In genomic region chr1:220691039-220691684, GRCh38 we compare ENCODE assay signal across 8 cellular contexts. TPM values are rescaled to one million over a fixed set of nuclear protein-coding genes. Genes with fewer than 3 reads are reported as not detected.
DNase-seq lines count a peak whose midpoint lies in the region; ATAC-seq and TF ChIP-seq lines count a peak whose summit lies in the region.

No MANE protein-coding gene starts in this region.

- peaks cover 16% of the 10 kb centered on the region for H3K27me3 Mint-ChIP-seq in activated CD8-positive, alpha-beta T cell treated with anti-CD3 and anti-CD28 coated beads for 36 hours
- H3K27me3 Mint-ChIP-seq in activated CD8-positive, alpha-beta T cell treated with anti-CD3 and anti-CD28 coated beads, Interleukin-2, amount 10 ng/mL, durations not matched to agents 7 days and 5 days (ENCODE audit: low read depth): peaks cover 20% of the 10 kb centered on the region

- peak overlapping the region; percentile 86 for H3K4me3 ChIP-seq in body of pancreas
- peak overlapping the region; percentile 61 to 80 for H3K4me3 ChIP-seq in left lung
- peak overlapping the region; percentile 83 for H3K4me3 ChIP-seq in suprapubic skin

- H3K36me3 ChIP-seq in body of pancreas (replicated peaks in 1 of 2; ENCODE audit: insufficient read depth in 1 of 2, low read depth in 2 of 2) (no peaks in the 10 kb centered on the region), left lung (no peaks in the 10 kb centered on the region), suprapubic skin (no peaks in the 10 kb centered on the region)

- ATAC-seq in activated CD8-positive, alpha-beta T cell treated with anti-CD3 and anti-CD28 coated beads for 36 hours: no peak
- no peak for ATAC-seq in activated CD8-positive, alpha-beta T cell treated with anti-CD3 and anti-CD28 coated beads, Interleukin-2, amount 10 ng/mL, durations not matched to agents 7 days and 5 days
- ATAC-seq in body of pancreas (no peak), left lung (no peak)

- TF ChIP-seq POLR2A in body of pancreas (IDR thresholded peaks at IDR 0.05) (no peak), suprapubic skin (IDR thresholded peaks at IDR 0.05) (no peak)

- DNase-seq in activated CD8-positive, alpha-beta T cell treated with anti-CD3 and anti-CD28 coated beads for 36 hours: no peak
- DNase-seq in activated CD8-positive, alpha-beta T cell treated with anti-CD3 and anti-CD28 coated beads, Interleukin-2, amount 10 ng/mL, durations not matched to agents 7 days and 5 days: no peak
- DNase-seq in body of pancreas (no peak), left lung (no peak), suprapubic skin (ENCODE audit: low spot score in 2 of 2) (no peak), ureter (ENCODE audit: low spot score) (no peak), NCI-H2196 treated with DMSO at 0.1 percent for 48 hours (lab: John Stamatoyannopoulos, UW; ENCODE audit: unreplicated experiment) (no peak), NOMO-1 treated with dmso at 0.1 percent for 144 hours (lab: John Stamatoyannopoulos, UW; ENCODE audit: unreplicated experiment) (no peak)

- CTCF ChIA-PET in activated CD8-positive, alpha-beta T cell treated with anti-CD3 and anti-CD28 coated beads for 36 hours (lab: Charles Lee): interaction anchor here (0.9 to 2.1 kb wide), 2 partner anchors 35 to 43 kb away, joined by 5 to 10 read pairs; no protein-coding TSS in a partner anchor
- CTCF ChIA-PET in activated CD8-positive, alpha-beta T cell treated with anti-CD3 and anti-CD28 coated beads, Interleukin-2, amount 10 ng/mL, durations not matched to agents 7 days and 5 days (lab: Charles Lee): interaction anchor here (0.9 to 2.3 kb wide), 4 partner anchors 11 to 43 kb away, joined by 3 to 15 read pairs (median 3); no protein-coding TSS in a partner anchor

- TF ChIP-seq EP300 in suprapubic skin (IDR thresholded peaks at IDR 0.05): no peak

- 17 to 28% methylated on average over 16 of the region's 16 CpGs for WGBS in body of pancreas, 2 donors
- 41% methylated on average over 16 of the region's 16 CpGs for WGBS in suprapubic skin

- intact Hi-C loops in activated CD8-positive, alpha-beta T cell treated with anti-CD3 and anti-CD28 coated beads for 36 hours (cut with micrococcal nuclease): loop anchor here (5.0 kb wide), 2 partner anchors 41 to 86 kb away; no protein-coding TSS in a partner anchor
- intact Hi-C loops in body of pancreas (cut with DNase I) (loop anchor here (5.0 kb wide), 1 partner anchor 41 kb away; no protein-coding TSS in a partner anchor), left lung (cut with DNase I) (loop anchor here in 1 of 2 donors (5.0 kb wide), 1 partner anchor 41 kb away; no protein-coding TSS in a partner anchor)

- no peak for TF ChIP-seq CTCF in activated CD8-positive, alpha-beta T cell treated with anti-CD3 and anti-CD28 coated beads for 36 hours (IDR thresholded peaks at IDR 0.05)
- TF ChIP-seq CTCF in body of pancreas (IDR thresholded peaks at IDR 0.05) (no peak), left lung (IDR thresholded peaks at IDR 0.05) (no peak), suprapubic skin (IDR thresholded peaks at IDR 0.05) (no peak)

- H3K27ac ChIP-seq in body of pancreas (peak overlapping the region in 2 of 4 donors; percentile 62 to 70), left lung (peak overlapping the region in 1 of 2 donors; percentile 70), suprapubic skin (peak overlapping the region; percentile 67)

- H3K4me1 Mint-ChIP-seq in activated CD8-positive, alpha-beta T cell treated with anti-CD3 and anti-CD28 coated beads for 36 hours (ENCODE audit: low read depth): peaks cover 4% of the 10 kb centered on the region
- peaks cover 6% of the 10 kb centered on the region for H3K4me1 Mint-ChIP-seq in activated CD8-positive, alpha-beta T cell treated with anti-CD3 and anti-CD28 coated beads, Interleukin-2, amount 10 ng/mL, durations not matched to agents 7 days and 5 days (ENCODE audit: low read depth)

- POLR2A ChIA-PET in activated CD8-positive, alpha-beta T cell treated with anti-CD3 and anti-CD28 coated beads for 36 hours (lab: Charles Lee): no interaction called here
- POLR2A ChIA-PET in activated CD8-positive, alpha-beta T cell treated with anti-CD3 and anti-CD28 coated beads, Interleukin-2, amount 10 ng/mL, durations not matched to agents 7 days and 5 days (lab: Charles Lee): no interaction called here

- H3K9me3 Mint-ChIP-seq in activated CD8-positive, alpha-beta T cell treated with anti-CD3 and anti-CD28 coated beads for 36 hours: no peaks in the 10 kb centered on the region
- no peaks in the 10 kb centered on the region for H3K9me3 Mint-ChIP-seq in activated CD8-positive, alpha-beta T cell treated with anti-CD3 and anti-CD28 coated beads, Interleukin-2, amount 10 ng/mL, durations not matched to agents 7 days and 5 days (ENCODE audit: insufficient read depth)

- peak overlapping the region; percentile 24 for H3K4me3 Mint-ChIP-seq in activated CD8-positive, alpha-beta T cell treated with anti-CD3 and anti-CD28 coated beads for 36 hours
- H3K4me3 Mint-ChIP-seq in activated CD8-positive, alpha-beta T cell treated with anti-CD3 and anti-CD28 coated beads, Interleukin-2, amount 10 ng/mL, durations not matched to agents 7 days and 5 days: no peak overlapping the region

- no peaks in the 10 kb centered on the region for H3K9me3 ChIP-seq in body of pancreas
- H3K9me3 ChIP-seq in left lung: no peaks in the 10 kb centered on the region
- H3K9me3 ChIP-seq in suprapubic skin: no peaks in the 10 kb centered on the region

- H3K36me3 Mint-ChIP-seq in activated CD8-positive, alpha-beta T cell treated with anti-CD3 and anti-CD28 coated beads for 36 hours (ENCODE audit: low read depth): no peaks in the 10 kb centered on the region
- H3K36me3 Mint-ChIP-seq in activated CD8-positive, alpha-beta T cell treated with anti-CD3 and anti-CD28 coated beads, Interleukin-2, amount 10 ng/mL, durations not matched to agents 7 days and 5 days (ENCODE audit: low read depth): no peaks in the 10 kb centered on the region

- no peak overlapping the region for H3K27ac Mint-ChIP-seq in activated CD8-positive, alpha-beta T cell treated with anti-CD3 and anti-CD28 coated beads for 36 hours
- H3K27ac Mint-ChIP-seq in activated CD8-positive, alpha-beta T cell treated with anti-CD3 and anti-CD28 coated beads, Interleukin-2, amount 10 ng/mL, durations not matched to agents 7 days and 5 days: no peak overlapping the region

- no peaks in the 10 kb centered on the region for H3K27me3 ChIP-seq in body of pancreas
- peaks cover 0 to 26% of the 10 kb centered on the region in 2 donors for H3K27me3 ChIP-seq in left lung
- peaks cover 7% of the 10 kb centered on the region for H3K27me3 ChIP-seq in suprapubic skin

- H3K4me1 ChIP-seq in body of pancreas (peaks cover 14% of the 10 kb centered on the region), left lung (peaks cover 0 to 22% of the 10 kb centered on the region in 2 donors), suprapubic skin (peaks cover 13% of the 10 kb centered on the region)

RNA-seq across cellular contexts. Expression of gene C1orf115, which starts 1.0 kb away (rescaled TPM):
- total RNA-seq in activated CD8-positive, alpha-beta T cell treated with anti-CD3 and anti-CD28 coated beads for 36 hours: under 1 TPM; 0.07 to 0.13 TPM
- total RNA-seq in activated CD8-positive, alpha-beta T cell treated with anti-CD3 and anti-CD28 coated beads, Interleukin-2, amount 10 ng/mL, durations not matched to agents 7 days and 5 days: under 1 TPM; 0.08 to 0.10 TPM
- total RNA-seq in body of pancreas: 10 to 100 TPM; 10.9 to 11.4 TPM
- 10 to 100 TPM; 13.1 to 17.0 TPM for total RNA-seq in left lung
- 10 to 100 TPM; 10.0 to 24.5 (median 14.8) TPM for total RNA-seq in suprapubic skin
- total RNA-seq in ureter: 13.1 TPM

RNA-seq across cellular contexts. Expression of gene MTARC2, which starts 57.0 kb away (rescaled TPM):
- total RNA-seq in activated CD8-positive, alpha-beta T cell treated with anti-CD3 and anti-CD28 coated beads for 36 hours: not detected
- not detected for total RNA-seq in activated CD8-positive, alpha-beta T cell treated with anti-CD3 and anti-CD28 coated beads, Interleukin-2, amount 10 ng/mL, durations not matched to agents 7 days and 5 days
- 10 to 100 TPM; 19.5 to 37.9 TPM for total RNA-seq in body of pancreas
- 10 to 100 TPM; 41.2 to 45.8 TPM for total RNA-seq in left lung
- 1 to 10 TPM; 3.4 to 5.3 (median 4.1) TPM for total RNA-seq in suprapubic skin
- total RNA-seq in ureter: 18.8 TPM

Comparison
In these comparisons a context has a peak if more than half of its experiments do, and no peak if none do; other contexts are left out.
1. RNA of gene C1orf115, which starts 1.0 kb away (total RNA-seq): 10.0 to 24.5 TPM in suprapubic skin, 13.1 to 17.0 TPM in left lung, 13.1 TPM in ureter (single experiment) and 10.9 to 11.4 TPM in body of pancreas; 0.07 to 0.13 TPM in activated CD8-positive, alpha-beta T cell treated with anti-CD3 and anti-CD28 coated beads for 36 hours and 0.08 to 0.10 TPM in activated CD8-positive, alpha-beta T cell treated with anti-CD3 and anti-CD28 coated beads, Interleukin-2, amount 10 ng/mL, durations not matched to agents 7 days and 5 days; every median in the first group is over 4 times any median in the second.
2. RNA of gene MTARC2, which starts 57.0 kb away (total RNA-seq): 41.2 to 45.8 TPM in left lung, 19.5 to 37.9 TPM in body of pancreas, 18.8 TPM in ureter (single experiment) and 3.4 to 5.3 TPM in suprapubic skin; not detected in activated CD8-positive, alpha-beta T cell treated with anti-CD3 and anti-CD28 coated beads for 36 hours and not detected in activated CD8-positive, alpha-beta T cell treated with anti-CD3 and anti-CD28 coated beads, Interleukin-2, amount 10 ng/mL, durations not matched to agents 7 days and 5 days; every median in the first group is over 4 times any median in the second.
3. Peak in every context shown above with its lines, with median percentiles within 50 percentile points of each other: H3K4me3 ChIP-seq.